ENCODE assay signal across 31 cellular contexts in genomic region chr18:32461704-32462272, GRCh38. TPM values are rescaled to one million over a fixed set of nuclear protein-coding genes. Genes with fewer than 3 reads are reported as not detected.
DNase-seq lines count a peak whose midpoint lies in the region; ATAC-seq and TF ChIP-seq lines count a peak whose summit lies in the region.
"Had no signal": no experiment of that assay in that cellular context is flagged by ENCODE, and none has a peak within 500 bp of the region (broad histone marks: within the 10 kb centered on the region; RNA-seq: fewer than 3 reads in every experiment).

No MANE protein-coding gene starts in this region.

- CTCF ChIA-PET in BJ (lab: Yijun Ruan, JAX) = no interaction called here
- CTCF ChIA-PET in IMR-90 (lab: Yijun Ruan, JAX) = interaction anchor here (0.7 kb wide), 2 partner anchors 11 to 136 kb away, joined by 3 to 4 read pairs; no protein-coding TSS in a partner anchor

- H3K9ac ChIP-seq in IMR-90 (ENCODE audit: low read depth, low read length) (no peak overlapping the region), endodermal cell (ENCODE audit: extremely low read depth, low read length, poor library complexity, severe bottlenecking) (no peak overlapping the region), neural progenitor cell (no peak overlapping the region)

- H3K27me3 Mint-ChIP-seq in endodermal cell (ENCODE audit: insufficient read depth) = no peaks in the 10 kb centered on the region
- H3K27me3 Mint-ChIP-seq in neural progenitor cell (ENCODE audit: insufficient read depth, low read depth) = peaks cover 3% of the 10 kb centered on the region

- no peaks in the 10 kb centered on the region for H3K27me3 ChIP-seq in BJ (ENCODE audit: control insufficient read depth, insufficient read depth, low read length)
- H3K27me3 ChIP-seq in IMR-90 (ENCODE audit: control insufficient read depth, insufficient read depth, low read length) = no peaks in the 10 kb centered on the region
- no peaks in the 10 kb centered on the region for H3K27me3 ChIP-seq in endodermal cell (ENCODE audit: control insufficient read depth, insufficient read depth, low read length, poor library complexity, severe bottlenecking)
- H3K27me3 ChIP-seq in neural progenitor cell = no peaks in the 10 kb centered on the region
- H3K27me3 ChIP-seq in SJCRH30 = no peaks in the 10 kb centered on the region
- H3K27me3 ChIP-seq: brain microvascular endothelial cell, vagina had no signal

- H2AFZ ChIP-seq in IMR-90 (replicated peaks; ENCODE audit: low read length, poor library complexity) = no peak overlapping the region
- H2AFZ ChIP-seq in neural progenitor cell (replicated peaks) = no peak overlapping the region

- no peak for TF ChIP-seq RAD21 in IMR-90 (IDR thresholded peaks at IDR 0.05; ENCODE audit: low read length)

- H3K79me1 ChIP-seq in IMR-90 (ENCODE audit: low read depth in 1 of 2, low read length in 2 of 2) = no peaks in the 10 kb centered on the region

- no CpG with 5 or more reads among the region's 2 CpGs for WGBS in IMR-90 (ENCODE audit: extremely low coverage in 2 of 2, insufficient read length in 1 of 2), 2 experiments
- 89 to 95% methylated on average over 2 of the region's 2 CpGs for WGBS in endodermal cell (ENCODE audit: insufficient coverage in 1 of 2, insufficient read length in 1 of 2), 2 experiments

- H3K4me2 ChIP-seq in IMR-90 (ENCODE audit: low read depth, low read length) = no peak overlapping the region
- no peak overlapping the region for H3K4me2 ChIP-seq in neural progenitor cell
- H3K4me2 ChIP-seq: A549 had no signal

- TF ChIP-seq CTCF in BJ (IDR thresholded peaks at IDR 0.05; ENCODE audit: insufficient read depth, low read depth, low read length) (0 out of 2 replicates have a peak, but pooled peaks have one; percentile 2), IMR-90 (conservative IDR thresholded peaks at IDR 0.05; ENCODE audit: low read depth, low read length) (peak; percentile 18; the same call in 1 of the 2 replicates), endodermal cell (conservative IDR thresholded peaks at IDR 0.05) (peak; percentile 53), neural progenitor cell (IDR thresholded peaks at IDR 0.05) (peak; percentile 27)

- no peak overlapping the region for H3K27ac ChIP-seq in IMR-90 (ENCODE audit: insufficient read depth, low read length)
- no peak overlapping the region for H3K27ac ChIP-seq in endodermal cell (ENCODE audit: low read depth, low read length)
- H3K27ac ChIP-seq in neural progenitor cell = no peak overlapping the region
- H3K27ac ChIP-seq in SJCRH30 = no peak overlapping the region
- H3K27ac ChIP-seq: A549, brain microvascular endothelial cell, left lung, vagina had no signal

- H2BK5ac ChIP-seq in IMR-90 (ENCODE audit: low read depth, low read length, poor library complexity, severe bottlenecking) = no peak overlapping the region

- no peak overlapping the region for H2AK9ac ChIP-seq in IMR-90 (replicated peaks; ENCODE audit: low read depth, low read length, poor library complexity)

- H2BK20ac ChIP-seq in IMR-90 (ENCODE audit: low read depth, low read length) = no peak overlapping the region

- H3F3A ChIP-seq in neural progenitor cell (ENCODE audit: low read depth) = no peaks in the 10 kb centered on the region

- POLR2A ChIA-PET in BJ (lab: Charles Lee) (no interaction called here), IMR-90 (lab: Charles Lee; ENCODE audit: unreplicated experiment) (no interaction called here)

- no peak for DNase-seq in BJ (ENCODE audit: low read depth)
- DNase-seq in IMR-90 = peak; percentile 39
- no peak for DNase-seq in endodermal cell
- DNase-seq in neural progenitor cell (ENCODE audit: low spot score) = no peak
- no peak for DNase-seq in midbrain (lab: John Stamatoyannopoulos, UW)
- DNase-seq in NCI-H1092 (lab: John Stamatoyannopoulos, UW) = no peak
- no peak for DNase-seq in SJCRH30
- DNase-seq in HuH-7 (ENCODE audit: low spot score) = no peak
- DNase-seq: activated CD4-positive, alpha-beta memory T cell treated with anti-CD3 and anti-CD28 coated beads, Interleukin-2, amount 10 ng/mL, durations not matched to agents 7 days and 5 days; activated CD8-positive, alpha-beta memory T cell treated with anti-CD3 and anti-CD28 coated beads, Interleukin-2, amount 50 U/mL, for 48 hours; activated naive CD4-positive, alpha-beta T cell treated with anti-CD3 and anti-CD28 coated beads, Interleukin-2, amount 10 ng/mL, durations not matched to agents 7 days and 5 days; amniotic stem cell; brain microvascular endothelial cell; CD8-positive, alpha-beta memory T cell; DMS153; H7; KBM-7; left lung; naive thymus-derived CD4-positive, alpha-beta T cell; NCI-H1105 treated with DMSO at 0.1 percent for 48 hours; NCI-H1930; NCI-H526; NK-92 treated with Interleukin-12 subunit alpha and Interleukin-12 subunit beta, amount 100 ng/mL, for 24 hours; PC-3; retina; stimulated activated naive CD8-positive, alpha-beta T cell treated with anti-CD3 and anti-CD28 coated beads, Interleukin-15, amount 100 ng/mL, for 72 hours had no signal

- H3K9me3 Mint-ChIP-seq in endodermal cell (no peaks in the 10 kb centered on the region), neural progenitor cell (peaks cover 2% of the 10 kb centered on the region)
- H3K9me3 Mint-ChIP-seq: activated CD4-positive, alpha-beta memory T cell treated with anti-CD3 and anti-CD28 coated beads, Interleukin-2, amount 10 ng/mL, durations not matched to agents 7 days and 5 days; activated naive CD4-positive, alpha-beta T cell treated with anti-CD3 and anti-CD28 coated beads, Interleukin-2, amount 10 ng/mL, durations not matched to agents 7 days and 5 days; activated T-helper 1 cell treated with anti-CD3 and anti-CD28 coated beads, Interleukin-12 subunit alpha, Interleukin-12 subunit beta, Interleukin-2, Interleukin-4 antibody, amounts not matched to agents 30 ng/mL and 10 ng/mL and 1 ng/mL, durations not matched to agents 14 hours and 24 hours and 36 hours; stimulated activated naive CD8-positive, alpha-beta T cell treated with anti-CD3 and anti-CD28 coated beads, Interleukin-15, amount 100 ng/mL, for 72 hours had no signal

- dilution Hi-C loops in IMR-90 (cut with HindIII; ENCODE audit: low sequenced_read_pairs, unreplicated experiment) = loop anchor here (25.0 kb wide), 1 partner anchor 174 kb away; no protein-coding TSS in a partner anchor

- peaks cover 60% of the 10 kb centered on the region for H3K79me2 ChIP-seq in neural progenitor cell (ENCODE audit: low read depth)

- H2AK5ac ChIP-seq in IMR-90 (ENCODE audit: low read depth, low read length) = no peak overlapping the region

- H3K9me3 ChIP-seq in IMR-90 (ENCODE audit: control insufficient read depth, insufficient read depth, low read length) (no peaks in the 10 kb centered on the region), endodermal cell (ENCODE audit: control insufficient read depth, low read length) (no peaks in the 10 kb centered on the region), neural progenitor cell (ENCODE audit: low read depth) (no peaks in the 10 kb centered on the region), SJCRH30 (replicated peaks) (no peaks in the 10 kb centered on the region)
- H3K9me3 ChIP-seq: A549, left lung, vagina had no signal

- ATAC-seq in IMR-90 (ENCODE audit: low read depth) = peak; percentile 89
- ATAC-seq: A549; left lung; naive thymus-derived CD4-positive, alpha-beta T cell; PC-3; Right ventricle myocardium inferior; stimulated activated naive CD8-positive, alpha-beta T cell treated with anti-CD3 and anti-CD28 coated beads, Interleukin-15, amount 100 ng/mL, for 72 hours had no signal

- no peak overlapping the region for H3K23ac ChIP-seq in IMR-90 (ENCODE audit: low read depth, low read length)

- no peak overlapping the region for H3K18ac ChIP-seq in IMR-90 (ENCODE audit: low read depth, low read length)

- no peak overlapping the region for H2BK120ac ChIP-seq in IMR-90 (ENCODE audit: low read depth, low read length)

- peaks cover 2% of the 10 kb centered on the region for H3K36me3 Mint-ChIP-seq in endodermal cell (ENCODE audit: low read depth)
- H3K36me3 Mint-ChIP-seq in neural progenitor cell = peaks cover 4% of the 10 kb centered on the region
- H3K36me3 Mint-ChIP-seq: activated naive CD4-positive, alpha-beta T cell treated with anti-CD3 and anti-CD28 coated beads, Interleukin-2, amount 10 ng/mL, durations not matched to agents 7 days and 5 days; CD8-positive, alpha-beta memory T cell had no signal

- H4K5ac ChIP-seq in IMR-90 (ENCODE audit: low read depth, low read length) = no peak overlapping the region

- H3K36me3 ChIP-seq in BJ (ENCODE audit: control insufficient read depth, insufficient read depth, low read length) = no peaks in the 10 kb centered on the region
- no peaks in the 10 kb centered on the region for H3K36me3 ChIP-seq in IMR-90 (ENCODE audit: control insufficient read depth, insufficient read depth, low read length)
- H3K36me3 ChIP-seq in endodermal cell (ENCODE audit: control insufficient read depth, insufficient read depth, low read length) = no peaks in the 10 kb centered on the region
- no peaks in the 10 kb centered on the region for H3K36me3 ChIP-seq in neural progenitor cell
- H3K36me3 ChIP-seq in SJCRH30 = no peaks in the 10 kb centered on the region
- H3K36me3 ChIP-seq: brain microvascular endothelial cell, left lung, vagina had no signal

- H4K20me1 ChIP-seq in IMR-90 (ENCODE audit: insufficient read depth, low read length) (no peaks in the 10 kb centered on the region), neural progenitor cell (ENCODE audit: low read depth) (no peaks in the 10 kb centered on the region)

- no peak overlapping the region for H3K4ac ChIP-seq in IMR-90 (ENCODE audit: low read depth, low read length)

- intact Hi-C loops in IMR-90 (cut with micrococcal nuclease) = no loop called here

- no peak overlapping the region for H3K14ac ChIP-seq in IMR-90 (replicated peaks; ENCODE audit: low read depth, low read length)

- in situ Hi-C loops in IMR-90 (cut with MboI; ENCODE audit: low sequenced_read_pairs) = no loop called here

- no peak overlapping the region for H2BK15ac ChIP-seq in IMR-90 (ENCODE audit: low read depth, low read length)

- H3K9me1 ChIP-seq in IMR-90 (ENCODE audit: insufficient read depth, low read length) = no peaks in the 10 kb centered on the region; the same call in 1 of the 2 replicates

- no peak for TF ChIP-seq POLR2A in IMR-90 (IDR thresholded peaks at IDR 0.05; ENCODE audit: low read depth, low read length)

- no peak overlapping the region for H3K56ac ChIP-seq in IMR-90 (ENCODE audit: extremely low read depth, insufficient read depth, low read length)

- H3K4me3 ChIP-seq in BJ (ENCODE audit: low read depth, low read length) (no peak overlapping the region), IMR-90 (ENCODE audit: insufficient read depth, low read depth, low read length) (no peak overlapping the region), endodermal cell (ENCODE audit: low read length) (no peak overlapping the region), neural progenitor cell (no peak overlapping the region), SJCRH30 (no peak overlapping the region)
- H3K4me3 ChIP-seq: A549, left lung, vagina had no signal

- H3K4me1 ChIP-seq in IMR-90 (ENCODE audit: control insufficient read depth, insufficient read depth, low read length) (no peaks in the 10 kb centered on the region), endodermal cell (ENCODE audit: control insufficient read depth, insufficient read depth, low read length) (no peaks in the 10 kb centered on the region), neural progenitor cell (peaks cover 6% of the 10 kb centered on the region), SJCRH30 (no peaks in the 10 kb centered on the region)
- H3K4me1 ChIP-seq: left lung had no signal

- H3K4me3 Mint-ChIP-seq in endodermal cell = no peak overlapping the region
- no peak overlapping the region for H3K4me3 Mint-ChIP-seq in neural progenitor cell
- H3K4me3 Mint-ChIP-seq: activated CD4-positive, alpha-beta memory T cell treated with anti-CD3 and anti-CD28 coated beads, Interleukin-2, amount 10 ng/mL, durations not matched to agents 7 days and 5 days; activated naive CD4-positive, alpha-beta T cell treated with anti-CD3 and anti-CD28 coated beads, Interleukin-2, amount 10 ng/mL, durations not matched to agents 7 days and 5 days; activated T-helper 1 cell treated with anti-CD3 and anti-CD28 coated beads, Interleukin-12 subunit alpha, Interleukin-12 subunit beta, Interleukin-2, Interleukin-4 antibody, amounts not matched to agents 30 ng/mL and 10 ng/mL and 1 ng/mL, durations not matched to agents 14 hours and 24 hours and 36 hours; CD8-positive, alpha-beta memory T cell; naive thymus-derived CD4-positive, alpha-beta T cell; stimulated activated naive CD8-positive, alpha-beta T cell treated with anti-CD3 and anti-CD28 coated beads, Interleukin-15, amount 100 ng/mL, for 72 hours had no signal

- H3K27ac Mint-ChIP-seq in endodermal cell (no peak overlapping the region), neural progenitor cell (no peak overlapping the region)
- H3K27ac Mint-ChIP-seq: activated CD4-positive, alpha-beta memory T cell treated with anti-CD3 and anti-CD28 coated beads, Interleukin-2, amount 10 ng/mL, durations not matched to agents 7 days and 5 days; activated naive CD4-positive, alpha-beta T cell treated with anti-CD3 and anti-CD28 coated beads, Interleukin-2, amount 10 ng/mL, durations not matched to agents 7 days and 5 days; activated T-helper 1 cell treated with anti-CD3 and anti-CD28 coated beads, Interleukin-12 subunit alpha, Interleukin-12 subunit beta, Interleukin-2, Interleukin-4 antibody, amounts not matched to agents 30 ng/mL and 10 ng/mL and 1 ng/mL, durations not matched to agents 14 hours and 24 hours and 36 hours; CD8-positive, alpha-beta memory T cell; naive thymus-derived CD4-positive, alpha-beta T cell; stimulated activated naive CD8-positive, alpha-beta T cell treated with anti-CD3 and anti-CD28 coated beads, Interleukin-15, amount 100 ng/mL, for 72 hours had no signal

- H4K91ac ChIP-seq in IMR-90 (ENCODE audit: insufficient read depth, low read depth, low read length) = no peak overlapping the region

- no TSS peak for BruUV-seq in IMR-90 (replicated peaks; lab: Mats Ljungman, UMichigan)

- H4K8ac ChIP-seq in IMR-90 (ENCODE audit: low read depth in 2 of 2, low read length in 2 of 2) = no peak overlapping the region

- H3K4me1 Mint-ChIP-seq in endodermal cell (peaks cover 21% of the 10 kb centered on the region), neural progenitor cell (peaks cover 3% of the 10 kb centered on the region)
- H3K4me1 Mint-ChIP-seq: activated naive CD4-positive, alpha-beta T cell treated with anti-CD3 and anti-CD28 coated beads, Interleukin-2, amount 10 ng/mL, durations not matched to agents 7 days and 5 days; CD8-positive, alpha-beta memory T cell; naive thymus-derived CD4-positive, alpha-beta T cell; stimulated activated naive CD8-positive, alpha-beta T cell treated with anti-CD3 and anti-CD28 coated beads, Interleukin-15, amount 100 ng/mL, for 72 hours had no signal

RNA-seq across cellular contexts. Expression of gene GAREM1, which starts 8.9 kb away (rescaled TPM):
- polyA plus RNA-seq in BJ (2011; rRNA removed) (0.37 and 0.48 TPM in 2 replicates), IMR-90 (2012; rRNA removed) (1.4 and 1.7 TPM in 2 replicates)
- polyA minus RNA-seq in BJ (2011; rRNA and poly(A)+ RNA removed) = 0.28 and 0.41 TPM in 2 replicates
- total RNA-seq in IMR-90 (2012; rRNA removed) (1.9 and 2.3 TPM in 2 replicates), endodermal cell (1 to 10 TPM; 9.2 to 9.4 TPM), neural progenitor cell (ENCODE audit: low replicate concordance) (5.1 and 6.2 TPM in 2 replicates)
- 0.63 and 1.1 TPM in 2 replicates for polyA plus RNA-seq in IMR-90 (2012; cell fraction: cytosol; rRNA removed)
- polyA plus RNA-seq in IMR-90 (2012; cell fraction: nucleus; rRNA removed; ENCODE audit: low replicate concordance) = 0.94 and 1.6 TPM in 2 replicates
- 4.7 TPM for polyA plus RNA-seq in endodermal cell (2013, experiment 1 of 2)
- polyA plus RNA-seq in endodermal cell (2013, experiment 2 of 2) = 5.0 TPM
- 5.1 and 5.4 TPM in 2 replicates for total RNA-seq in SJCRH30 (2014; rRNA removed; shearing (Covaris generic))
- total RNA-seq: activated T-helper 1 cell treated with anti-CD3 and anti-CD28 coated beads, Interleukin-12 subunit alpha, Interleukin-12 subunit beta, Interleukin-2, Interleukin-4 antibody, amounts not matched to agents 30 ng/mL and 10 ng/mL and 1 ng/mL, durations not matched to agents 14 hours and 24 hours and 36 hours; CD8-positive, alpha-beta memory T cell; T-helper 2 cell treated with Interferon-gamma antibody and Interleukin-4, amounts not matched to agents 100 ng/mL and 5 ng/mL, for 36 hours had no signal
- polyA plus RNA-seq: CD8-positive, alpha-beta memory T cell had no signal

Comparison
In these comparisons a context has a peak if more than half of its experiments do, and no peak if none do; other contexts are left out.
1. CTCF ChIP-seq: peak in every context shown above with its lines; median percentile 53 in endodermal cell; 27 in neural progenitor cell; 18 in IMR-90; 2 in BJ.